In genomic region chr2:180980185-180980942, GRCh38 we compare ENCODE assay signal across 8 cellular contexts. TPM values are rescaled to one million over a fixed set of nuclear protein-coding genes. Genes with fewer than 3 reads are reported as not detected.
DNase-seq lines count a peak whose midpoint lies in the region; ATAC-seq, FAIRE-seq and TF ChIP-seq lines count a peak whose summit lies in the region.

UBE2E3 (plus strand) TSS chr2:180980605; CDS start chr2:180982043, 1,438 bp downstream.

- FAIRE-seq in endothelial cell of umbilical vein (lab: Jason Lieb, UNC): peak; percentile 48

- H3K9me3 ChIP-seq in CD4-positive, CD25-positive, alpha-beta regulatory T cell (ENCODE audit: control insufficient read depth in 2 of 2, low read length in 2 of 2): no peaks in the 10 kb centered on the region
- no peaks in the 10 kb centered on the region for H3K9me3 ChIP-seq in NT2/D1 (ENCODE audit: insufficient read depth, low read length)
- no peaks in the 10 kb centered on the region for H3K9me3 ChIP-seq in endothelial cell of umbilical vein (replicated peaks; ENCODE audit: control insufficient read depth, insufficient read depth, low read length)

- peak; percentile 52 to 80 for TF ChIP-seq CTCF in endothelial cell of umbilical vein (IDR thresholded peaks at IDR 0.05; ENCODE audit: extremely low read depth in 1 of 2, insufficient read depth in 1 of 2, low read depth in 1 of 2, low read length in 2 of 2)

- ATAC-seq in CD4-positive, CD25-positive, alpha-beta regulatory T cell (ENCODE audit: low read depth in 2 of 2): peak; percentile 78 to 79
- ATAC-seq in HG03457 (IDR thresholded peaks at IDR 0.05; ENCODE audit: unreplicated experiment): peak; percentile 68

- H3K27ac ChIP-seq in CD4-positive, CD25-positive, alpha-beta regulatory T cell (ENCODE audit: insufficient read depth, low read length, poor library complexity, severe bottlenecking): peak within 1 kb of the TSS; percentile 43
- H3K27ac ChIP-seq in endothelial cell of umbilical vein (ENCODE audit: insufficient read depth, low read depth, low read length): peak within 1 kb of the TSS; percentile 82

- H3K9me1 ChIP-seq in endothelial cell of umbilical vein (replicated peaks; ENCODE audit: control insufficient read depth, extremely low read depth, insufficient read depth, low read length): no peaks in the 10 kb centered on the region

- H3K4me3 ChIP-seq in CD4-positive, CD25-positive, alpha-beta regulatory T cell (ENCODE audit: low read depth, low read length): peak within 1 kb of the TSS; percentile 78
- H3K4me3 ChIP-seq in NT2/D1 (ENCODE audit: insufficient read length, low read depth) (peak within 1 kb of the TSS; percentile 73), endothelial cell of umbilical vein (replicated peaks in 1 of 3; ENCODE audit: insufficient read depth in 1 of 3, low read depth in 1 of 3, low read length in 3 of 3) (peak within 1 kb of the TSS; percentile 82 to 98 (median 96))

- peak; percentile 63 to 78 (median 76) for DNase-seq in CD4-positive, CD25-positive, alpha-beta regulatory T cell
- DNase-seq in GM19240 (ENCODE audit: insufficient read length, low spot score) (peak; percentile 41), NT2/D1 (ENCODE audit: low read depth, low spot score) (peak; percentile 50), endothelial cell of umbilical vein (ENCODE audit: low read depth, low spot score) (peak; percentile 80), middle frontal gyrus (ENCODE audit: extremely low spot score, low spot score) (peak; percentile 53)
- DNase-seq in activated CD8-positive, alpha-beta memory T cell treated with anti-CD3 and anti-CD28 coated beads, Interleukin-2, amount 50 U/mL, for 48 hours: peak; percentile 87
- peak; percentile 55 to 61 for DNase-seq in stimulated activated CD8-positive, alpha-beta memory T cell treated with anti-CD3 and anti-CD28 coated beads, Interleukin-2, amount 100 ng/mL, for 48 hours (ENCODE audit: low read depth in 2 of 2)

- intact Hi-C loops in endothelial cell of umbilical vein (cut with micrococcal nuclease): loop anchor here (1.0 to 10.0 kb wide), 5 partner anchors 77 to 973 kb away; partner anchors contain the start of genes CWC22 and ITPRID2

- H3K4me2 ChIP-seq in endothelial cell of umbilical vein (ENCODE audit: insufficient read depth, low read length): peak within 1 kb of the TSS; percentile 85

- H2AFZ ChIP-seq in endothelial cell of umbilical vein (ENCODE audit: low read depth, low read length): peak within 1 kb of the TSS; percentile 66

- H3K36me3 Mint-ChIP-seq in CD4-positive, CD25-positive, alpha-beta regulatory T cell: no peaks in the 10 kb centered on the region

- no peaks in the 10 kb centered on the region for H4K20me1 ChIP-seq in endothelial cell of umbilical vein (replicated peaks; ENCODE audit: control insufficient read depth, extremely low read depth, insufficient read depth, low read length)

- H3K4me1 ChIP-seq in CD4-positive, CD25-positive, alpha-beta regulatory T cell (ENCODE audit: control insufficient read depth, insufficient read depth, low read length, poor library complexity, severe bottlenecking): peaks cover 10% of the 10 kb centered on the region
- H3K4me1 ChIP-seq in NT2/D1 (ENCODE audit: insufficient read depth, insufficient read length) (no peaks in the 10 kb centered on the region), endothelial cell of umbilical vein (ENCODE audit: control insufficient read depth, extremely low read depth, insufficient read depth, low read length) (peaks cover 39% of the 10 kb centered on the region)

- peaks cover 18 to 50% (median 25%) of the 10 kb centered on the region in 4 donors for H3K4me1 Mint-ChIP-seq in CD4-positive, CD25-positive, alpha-beta regulatory T cell

- no TSS peak for BruUV-seq in endothelial cell of umbilical vein (replicated peaks; lab: Mats Ljungman, UMichigan)

- no peaks in the 10 kb centered on the region for H3K27me3 Mint-ChIP-seq in CD4-positive, CD25-positive, alpha-beta regulatory T cell

- H3K27me3 ChIP-seq in CD4-positive, CD25-positive, alpha-beta regulatory T cell (ENCODE audit: control insufficient read depth, insufficient read depth, low read length): no peaks in the 10 kb centered on the region
- H3K27me3 ChIP-seq in NT2/D1 (ENCODE audit: insufficient read depth, insufficient read length) (no peaks in the 10 kb centered on the region), endothelial cell of umbilical vein (ENCODE audit: control insufficient read depth in 2 of 2, insufficient read depth in 2 of 2, low read length in 2 of 2) (no peaks in the 10 kb centered on the region)

- peak within 1 kb of the TSS; percentile 86 to 100 (median 95) for H3K27ac Mint-ChIP-seq in CD4-positive, CD25-positive, alpha-beta regulatory T cell

- no peaks in the 10 kb centered on the region for H3K36me3 ChIP-seq in CD4-positive, CD25-positive, alpha-beta regulatory T cell (ENCODE audit: control insufficient read depth, insufficient read depth, low read length)
- H3K36me3 ChIP-seq in NT2/D1 (ENCODE audit: insufficient read depth, insufficient read length, low read length) (peaks cover 15% of the 10 kb centered on the region), endothelial cell of umbilical vein (ENCODE audit: control insufficient read depth in 2 of 2, extremely low read depth in 1 of 2, insufficient read depth in 2 of 2, low read length in 2 of 2) (peaks cover 0 to 4% of the 10 kb centered on the region in 2 experiments)

- H3K9ac ChIP-seq in NT2/D1 (ENCODE audit: insufficient read length, low read depth) (peak within 1 kb of the TSS; percentile 82), endothelial cell of umbilical vein (replicated peaks; ENCODE audit: extremely low read depth, insufficient read depth, low read length) (peak within 1 kb of the TSS; percentile 93)

- H3K79me2 ChIP-seq in endothelial cell of umbilical vein (ENCODE audit: control insufficient read depth, insufficient read depth, low read length): peaks cover 35% of the 10 kb centered on the region

- H3K4me3 Mint-ChIP-seq in CD4-positive, CD25-positive, alpha-beta regulatory T cell: peak within 1 kb of the TSS; percentile 97 to 98 (median 98)

- POLR2A ChIA-PET in endothelial cell of umbilical vein (lab: Charles Lee): interaction anchor here (0.7 to 1.1 kb wide), 3 partner anchors 27 to 89 kb away, joined by 4 to 10 read pairs (median 5); no protein-coding TSS in a partner anchor

- peak; percentile 77 for TF ChIP-seq POLR2A in endothelial cell of umbilical vein (IDR thresholded peaks at IDR 0.05; ENCODE audit: low read depth, low read length)

- peaks cover 0 to 1% (median 0%) of the 10 kb centered on the region in 7 donors for H3K9me3 Mint-ChIP-seq in CD4-positive, CD25-positive, alpha-beta regulatory T cell

- CTCF ChIA-PET in endothelial cell of umbilical vein (lab: Charles Lee): interaction anchor here (0.6 to 4.4 kb wide), 32 partner anchors 10 to 1151 kb away, joined by 3 to 57 read pairs (median 4); no protein-coding TSS in a partner anchor

- dilution Hi-C loops in endothelial cell of umbilical vein (cut with MboI; ENCODE audit: extremely low pct_ligation_motif_present, low sequenced_read_pairs): no loop called here

TF ChIP-seq in endothelial cell of umbilical vein, 7 proteins besides CTCF, POLR2A, EP300 and RAD21:
- TF ChIP-seq JUN (IDR thresholded peaks at IDR 0.05; ENCODE audit: borderline replicate concordance, insufficient read depth, insufficient read length, low read depth) (no peak), GATA2 (IDR thresholded peaks at IDR 0.05; ENCODE audit: insufficient read depth, insufficient read length, low read depth, low read length) (no peak), MYC (IDR thresholded peaks at IDR 0.05; ENCODE audit: low read depth, low read length) (no peak), POLR2AphosphoS5 (IDR thresholded peaks at IDR 0.05; ENCODE audit: insufficient read depth, low read depth, low read length) (peak; percentile 79)
- TF ChIP-seq, protein P1, sequence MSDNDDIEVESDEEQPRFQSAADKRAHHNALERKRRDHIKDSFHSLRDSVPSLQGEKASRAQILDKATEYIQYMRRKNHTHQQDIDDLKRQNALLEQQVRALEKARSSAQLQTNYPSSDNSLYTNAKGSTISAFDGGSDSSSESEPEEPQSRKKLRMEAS (IDR thresholded peaks at IDR 0.05; ENCODE audit: insufficient read depth, insufficient read length): no peak

RNA-seq across cellular contexts. Expression of gene UBE2E3, which starts in this region (rescaled TPM):
- 12.4 TPM for total RNA-seq in CD4-positive, CD25-positive, alpha-beta regulatory T cell
- polyA plus RNA-seq in CD4-positive, CD25-positive, alpha-beta regulatory T cell: 10 to 100 TPM; 21.8 to 31.9 (median 25.6) TPM
- total RNA-seq in endothelial cell of umbilical vein: 81.5 and 89.2 TPM in 2 replicates
- 96.9 and 107 TPM in 2 replicates for polyA plus RNA-seq in endothelial cell of umbilical vein
- 127 and 136 TPM in 2 replicates for polyA plus RNA-seq in endothelial cell of umbilical vein (2011; cell fraction: cytosol; rRNA removed)
- 131 and 134 TPM in 2 replicates for polyA plus RNA-seq in endothelial cell of umbilical vein (2011; cell fraction: nucleus; rRNA removed)
- 93.5 and 125 TPM in 2 replicates for polyA plus RNA-seq in endothelial cell of umbilical vein (2012)
- polyA minus RNA-seq in endothelial cell of umbilical vein: 59.8 and 60.6 TPM in 2 replicates
- polyA minus RNA-seq in endothelial cell of umbilical vein (2011; cell fraction: cytosol; rRNA and poly(A)+ RNA removed): 9.4 TPM
- polyA minus RNA-seq in endothelial cell of umbilical vein (2011; cell fraction: nucleus; rRNA and poly(A)+ RNA removed): 43.1 and 50.2 TPM in 2 replicates

Comparison
In these comparisons a context has a peak if more than half of its experiments do, and no peak if none do; other contexts are left out.
1. Peak in every context shown above with its lines: DNase-seq, ATAC-seq, H3K4me3 ChIP-seq and H3K27ac ChIP-seq.